In the genomic region with DNA sequence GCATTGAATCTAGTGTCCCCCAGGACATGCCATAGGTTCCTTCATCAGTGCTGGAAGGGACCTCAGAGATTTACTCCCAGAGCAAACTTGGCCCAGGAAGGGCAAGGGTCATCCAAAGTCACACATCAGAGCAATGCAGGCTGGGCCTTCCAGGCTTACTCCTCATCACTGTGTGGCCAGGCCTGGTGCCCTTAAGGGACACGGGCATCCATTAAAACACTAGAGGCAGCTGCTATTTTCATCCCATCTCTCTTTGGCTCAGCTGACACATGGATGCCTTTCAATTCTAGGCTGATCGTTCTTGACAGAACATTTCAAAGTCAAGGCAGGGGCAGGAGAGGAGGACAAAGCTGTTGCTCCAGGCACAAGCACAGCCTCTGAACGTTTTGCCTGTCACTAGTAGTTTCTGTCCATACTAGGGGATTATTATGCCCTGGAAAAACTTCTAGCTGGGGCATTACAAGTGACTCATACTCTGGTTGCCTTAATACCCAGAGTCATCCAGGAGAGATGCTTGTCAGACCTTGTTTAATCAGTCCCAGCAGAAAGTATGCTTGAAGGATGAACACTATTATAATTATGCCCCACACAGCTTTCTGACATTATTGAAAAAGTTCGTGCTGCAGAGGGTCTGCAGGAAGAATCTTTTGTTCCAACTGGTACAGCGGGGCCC, we compare ENCODE assay signal across 19 cellular contexts.
"Had no signal": no experiment of that assay in that cellular context is flagged by ENCODE, and none has a peak within 500 bp of the region (broad histone marks: within the 10 kb centered on the region; RNA-seq: fewer than 3 reads in every experiment).

No MANE protein-coding gene starts in this region.

- ATAC-seq: left colon; mucosa of descending colon; naive thymus-derived CD4-positive, alpha-beta T cell had no signal

- H3K27me3 ChIP-seq: ascending aorta, dorsolateral prefrontal cortex, neutrophil, transverse colon had no signal

- H3K36me3 Mint-ChIP-seq: activated naive CD8-positive, alpha-beta T cell treated with anti-CD3 and anti-CD28 coated beads, Interleukin-2, amount 10 ng/mL, durations not matched to agents 7 days and 5 days; naive thymus-derived CD4-positive, alpha-beta T cell had no signal

- H3K36me3 ChIP-seq: ascending aorta, neutrophil, transverse colon had no signal

- H3K4me1 Mint-ChIP-seq: activated naive CD8-positive, alpha-beta T cell treated with anti-CD3 and anti-CD28 coated beads, Interleukin-2, amount 10 ng/mL, durations not matched to agents 7 days and 5 days; naive thymus-derived CD4-positive, alpha-beta T cell had no signal

- DNase-seq: activated CD4-positive, alpha-beta T cell treated with anti-CD3 and anti-CD28 coated beads, Interleukin-2, amount 10 ng/mL, durations not matched to agents 24 days and 14 days; activated CD4-positive, CD25-positive, alpha-beta regulatory T cell; activated naive CD4-positive, alpha-beta T cell; activated naive CD8-positive, alpha-beta T cell treated with anti-CD3 and anti-CD28 coated beads, Interleukin-2, amount 10 ng/mL, durations not matched to agents 7 days and 5 days; endodermal cell; erythroblast; hypothalamus; left colon; mucosa of descending colon; naive thymus-derived CD4-positive, alpha-beta T cell; stimulated activated CD4-positive, alpha-beta T cell treated with anti-CD3 and anti-CD28 coated beads, Interleukin-2, amount 100 ng/mL, for 48 hours; stimulated activated naive CD4-positive, alpha-beta T cell; transverse colon had no signal

- H3K27ac Mint-ChIP-seq: activated CD4-positive, alpha-beta T cell treated with anti-CD3 and anti-CD28 coated beads, Interleukin-2, amount 10 ng/mL, durations not matched to agents 24 days and 14 days; activated naive CD8-positive, alpha-beta T cell treated with anti-CD3 and anti-CD28 coated beads, Interleukin-2, amount 10 ng/mL, durations not matched to agents 7 days and 5 days; activated T-helper 1 cell treated with anti-CD3 and anti-CD28 coated beads, Interleukin-12 subunit alpha, Interleukin-12 subunit beta, Interleukin-2, Interleukin-4 antibody, amounts not matched to agents 30 ng/mL and 10 ng/mL and 1 ng/mL, durations not matched to agents 14 hours and 24 hours and 36 hours; endodermal cell; naive thymus-derived CD4-positive, alpha-beta T cell; T-helper 2 cell treated with Interferon-gamma antibody and Interleukin-4, amounts not matched to agents 5 μg/mL and 100 μg/mL, for 36 hours had no signal

- H3K27ac ChIP-seq: neutrophil, parathyroid adenoma, transverse colon had no signal

- H3K4me3 Mint-ChIP-seq: activated CD4-positive, alpha-beta T cell treated with anti-CD3 and anti-CD28 coated beads, Interleukin-2, amount 10 ng/mL, durations not matched to agents 24 days and 14 days; activated naive CD8-positive, alpha-beta T cell treated with anti-CD3 and anti-CD28 coated beads, Interleukin-2, amount 10 ng/mL, durations not matched to agents 7 days and 5 days; activated T-helper 1 cell treated with anti-CD3 and anti-CD28 coated beads, Interleukin-12 subunit alpha, Interleukin-12 subunit beta, Interleukin-2, Interleukin-4 antibody, amounts not matched to agents 30 ng/mL and 10 ng/mL and 1 ng/mL, durations not matched to agents 14 hours and 24 hours and 36 hours; endodermal cell; naive thymus-derived CD4-positive, alpha-beta T cell; T-helper 2 cell treated with Interferon-gamma antibody and Interleukin-4, amounts not matched to agents 5 μg/mL and 100 μg/mL, for 36 hours had no signal

- H3K4me1 ChIP-seq: parathyroid adenoma, transverse colon had no signal

- H3K27me3 Mint-ChIP-seq: activated CD4-positive, alpha-beta T cell treated with anti-CD3 and anti-CD28 coated beads, Interleukin-2, amount 10 ng/mL, durations not matched to agents 24 days and 14 days had no signal

- H3K9me3 Mint-ChIP-seq: activated CD4-positive, alpha-beta T cell treated with anti-CD3 and anti-CD28 coated beads, Interleukin-2, amount 10 ng/mL, durations not matched to agents 24 days and 14 days; activated naive CD8-positive, alpha-beta T cell treated with anti-CD3 and anti-CD28 coated beads, Interleukin-2, amount 10 ng/mL, durations not matched to agents 7 days and 5 days; activated T-helper 1 cell treated with anti-CD3 and anti-CD28 coated beads, Interleukin-12 subunit alpha, Interleukin-12 subunit beta, Interleukin-2, Interleukin-4 antibody, amounts not matched to agents 30 ng/mL and 10 ng/mL and 1 ng/mL, durations not matched to agents 14 hours and 24 hours and 36 hours; endodermal cell; T-helper 2 cell treated with Interferon-gamma antibody and Interleukin-4, amounts not matched to agents 5 μg/mL and 100 μg/mL, for 36 hours had no signal

- H3K4me3 ChIP-seq: ascending aorta, dorsolateral prefrontal cortex, mucosa of descending colon, transverse colon had no signal

- H3K9me3 ChIP-seq: ascending aorta, mucosa of descending colon, neutrophil, transverse colon had no signal
